ENCODE assay signal across 23 cellular contexts in genomic region chr6:73632346-73632745, GRCh38.
"Had no signal": no experiment of that assay in that cellular context is flagged by ENCODE, and none has a peak within 500 bp of the region (broad histone marks: within the 10 kb centered on the region; RNA-seq: fewer than 3 reads in every experiment).

No MANE protein-coding gene starts in this region.

- H3K4me3 ChIP-seq: colonic mucosa, coronary artery, dorsolateral prefrontal cortex, esophagus muscularis mucosa, esophagus squamous epithelium, gastrocnemius medialis, gastroesophageal sphincter, heart left ventricle, heart right ventricle had no signal

- DNase-seq: colonic mucosa; cortex of kidney; dermis blood vessel endothelial cell; dorsolateral prefrontal cortex; effector CD4-positive, alpha-beta T cell; effector CD8-positive, alpha-beta T cell; effector memory CD4-positive, alpha-beta T cell; effector memory CD8-positive, alpha-beta T cell; endodermal cell; erythroblast; esophagus squamous epithelium; foreskin keratinocyte; foreskin melanocyte; gastrocnemius medialis; glutamatergic neuron; head of caudate nucleus; heart left ventricle; heart right ventricle had no signal

- H3K9me3 ChIP-seq: colonic mucosa, esophagus muscularis mucosa, esophagus squamous epithelium, gastrocnemius medialis, gastroesophageal sphincter, heart left ventricle, heart right ventricle had no signal

- H3K4me1 ChIP-seq: colonic mucosa, esophagus muscularis mucosa, foreskin keratinocyte, gastrocnemius medialis, gastroesophageal sphincter, heart left ventricle had no signal

- H3K27ac Mint-ChIP-seq: effector memory CD8-positive, alpha-beta T cell; endodermal cell had no signal

- H3K4me1 Mint-ChIP-seq: endodermal cell had no signal

- H3K27me3 ChIP-seq: colonic mucosa, dorsolateral prefrontal cortex, esophagus muscularis mucosa, esophagus squamous epithelium, foreskin keratinocyte, gastrocnemius medialis, gastroesophageal sphincter, heart left ventricle, heart right ventricle had no signal

- H3K27me3 Mint-ChIP-seq: dendritic cell treated with granulocyte-macrophage colony-stimulating factor and Interleukin-4, amounts not matched to agents 40 ng/mL and 50 ng/mL, for 4 days; effector memory CD8-positive, alpha-beta T cell had no signal

- H3K4me3 Mint-ChIP-seq: dendritic cell treated with granulocyte-macrophage colony-stimulating factor and Interleukin-4, amounts not matched to agents 40 ng/mL and 50 ng/mL, for 4 days; effector memory CD8-positive, alpha-beta T cell; endodermal cell had no signal

- H3K27ac ChIP-seq: colonic mucosa, coronary artery, dorsolateral prefrontal cortex, epithelial cell of prostate, esophagus muscularis mucosa, esophagus squamous epithelium, foreskin keratinocyte, gastrocnemius medialis, gastroesophageal sphincter, heart left ventricle, heart right ventricle had no signal

- H3K9me3 Mint-ChIP-seq: dendritic cell treated with granulocyte-macrophage colony-stimulating factor and Interleukin-4, amounts not matched to agents 40 ng/mL and 50 ng/mL, for 4 days; effector memory CD8-positive, alpha-beta T cell; endodermal cell had no signal
